In the genomic region with DNA sequence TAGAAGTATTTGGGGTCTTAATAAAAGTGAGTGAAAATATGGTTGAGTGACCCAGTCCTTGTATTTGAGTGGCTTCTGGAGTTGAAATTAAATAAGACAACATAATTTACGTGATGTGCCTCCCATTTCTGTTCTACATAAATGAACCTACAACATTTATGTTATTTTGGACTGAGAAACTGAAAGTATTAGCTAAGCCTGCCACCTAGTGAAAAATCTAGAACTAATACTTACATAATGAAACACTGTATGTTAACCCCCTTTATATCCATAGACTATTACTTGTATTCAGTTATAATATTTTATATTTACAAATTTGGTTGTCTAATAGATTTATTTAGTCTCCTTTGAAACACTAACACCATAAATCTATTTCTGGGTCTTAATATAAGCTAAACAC, we compare ENCODE assay signal across 9 cellular contexts.
A peak's percentile ranks its signal among the peaks of the same experiment; 100 is the strongest.
DNase-seq lines count a peak whose midpoint lies in the region; ATAC-seq and TF ChIP-seq lines count a peak whose summit lies in the region.
"Had no signal": no experiment of that assay in that cellular context is flagged by ENCODE, and none has a peak within 500 bp of the region (broad histone marks: within the 10 kb centered on the region; RNA-seq: fewer than 3 reads in every experiment).

No MANE protein-coding gene starts in this region.

- H4K20me1 ChIP-seq in OCI-LY3 (ENCODE audit: insufficient read depth, low read length): no peaks in the 10 kb centered on the region

- WGBS in lower leg skin, 2 donors: 34 to 55% methylated on average over 1 of the region's 1 CpG

- peaks cover 7% of the 10 kb centered on the region; the same call in 1 of the 2 replicates for H3K9me3 ChIP-seq in OCI-LY3 (ENCODE audit: insufficient read depth, low read length)

- TF ChIP-seq POLR2A in lower leg skin (IDR thresholded peaks at IDR 0.05): no peak

- no peaks in the 10 kb centered on the region for H3K79me2 ChIP-seq in OCI-LY3 (ENCODE audit: low read length)

- ATAC-seq in HG02798 (IDR thresholded peaks at IDR 0.05; ENCODE audit: poor library complexity, unreplicated experiment): peak; percentile 47
- ATAC-seq in foreskin keratinocyte: peak; percentile 65
- no peak for ATAC-seq in HG03095 (IDR thresholded peaks at IDR 0.05; ENCODE audit: unreplicated experiment)

- H3K36me3 ChIP-seq in OCI-LY3 (replicated peaks; ENCODE audit: low read depth, low read length): peaks cover 13% of the 10 kb centered on the region

- TF ChIP-seq CTCF in OCI-LY3 (IDR thresholded peaks at IDR 0.05; ENCODE audit: low read depth, low read length) (peak; percentile 78), foreskin keratinocyte (conservative IDR thresholded peaks at IDR 0.05) (peak; percentile 70), lower leg skin (IDR thresholded peaks at IDR 0.05) (no peak)

- DNase-seq in DMS114 treated with DMSO at 0.1 percent for 48 hours (lab: John Stamatoyannopoulos, UW; ENCODE audit: unreplicated experiment) (peak; percentile 35), foreskin keratinocyte (peak; percentile 10 to 27), lower leg skin (ENCODE audit: low spot score in 2 of 2) (no peak)
- DNase-seq in activated CD4-positive, alpha-beta T cell treated with anti-CD3 and anti-CD28 coated beads for 4 hours: no peak
- no peak for DNase-seq in stimulated activated CD4-positive, alpha-beta T cell treated with anti-CD3 and anti-CD28 coated beads, Interleukin-15, amount 100 ng/mL, for 24 hours
- DNase-seq: naive B cell had no signal

- H2AFZ ChIP-seq in OCI-LY3 (ENCODE audit: low read depth, low read length): peak overlapping the region; percentile 77

- intact Hi-C loops in lower leg skin (cut with DNase I; ENCODE audit: low total_unique reads): no loop called here

- H3K4me1 ChIP-seq in OCI-LY3 (ENCODE audit: low read length): peaks cover 16% of the 10 kb centered on the region
- no peaks in the 10 kb centered on the region for H3K4me1 ChIP-seq in foreskin keratinocyte

- H3K27me3 ChIP-seq in OCI-LY3 (ENCODE audit: low read depth, low read length): no peaks in the 10 kb centered on the region
- H3K27me3 ChIP-seq in foreskin keratinocyte: no peaks in the 10 kb centered on the region

- no peak overlapping the region for H3K9ac ChIP-seq in OCI-LY3 (ENCODE audit: low read length)

- no peak overlapping the region for H3K4me3 ChIP-seq in OCI-LY3 (ENCODE audit: low read length)
- no peak overlapping the region for H3K4me3 ChIP-seq in lower leg skin (ENCODE audit: low read depth, poor library complexity, severe bottlenecking)

- no peak overlapping the region for H3K27ac ChIP-seq in OCI-LY3 (ENCODE audit: low read length)
- H3K27ac ChIP-seq in foreskin keratinocyte: no peak overlapping the region

- peak overlapping the region; percentile 49 for H3K4me2 ChIP-seq in OCI-LY3 (ENCODE audit: low read length)

Comparison
In these comparisons a context has a peak if more than half of its experiments do, and no peak if none do; other contexts are left out.
1. DNase-seq: peak in DMS114 treated with DMSO at 0.1 percent for 48 hours (single experiment) and foreskin keratinocyte (2 of 2); none in activated CD4-positive, alpha-beta T cell treated with anti-CD3 and anti-CD28 coated beads for 4 hours (0 of 2), stimulated activated CD4-positive, alpha-beta T cell treated with anti-CD3 and anti-CD28 coated beads, Interleukin-15, amount 100 ng/mL, for 24 hours (single experiment) and lower leg skin (0 of 2).
2. CTCF ChIP-seq: peak in OCI-LY3 (single experiment) and foreskin keratinocyte (single experiment); none in lower leg skin (0 of 3).